22 cellular contexts compared by ENCODE assay signal in genomic region chr1:18934205-18935000, GRCh38. TPM values are rescaled to one million over a fixed set of nuclear protein-coding genes. Genes with fewer than 3 reads are reported as not detected.
A peak's percentile ranks its signal among the peaks of the same experiment; 100 is the strongest.
DNase-seq lines count a peak whose midpoint lies in the region; ATAC-seq, FAIRE-seq and TF ChIP-seq lines count a peak whose summit lies in the region.
"Had no signal": no experiment of that assay in that cellular context is flagged by ENCODE, and none has a peak within 500 bp of the region (broad histone marks: within the 10 kb centered on the region; RNA-seq: fewer than 3 reads in every experiment).

No MANE protein-coding gene starts in this region.

- no peak overlapping the region for H3K4me3 Mint-ChIP-seq in MCF 10A (ENCODE audit: unreplicated experiment)
- H3K4me3 Mint-ChIP-seq: H9 had no signal

- no peak overlapping the region for H3K27ac Mint-ChIP-seq in MCF 10A (ENCODE audit: low read depth, unreplicated experiment)
- H3K27ac Mint-ChIP-seq: neural progenitor cell had no signal

- TF ChIP-seq CTCF in HepG2 (CRISPR knock-in tag; IDR thresholded peaks at IDR 0.05), result no peak
- no peak for TF ChIP-seq CTCF in right lobe of liver (IDR thresholded peaks at IDR 0.05)
- TF ChIP-seq CTCF in RWPE1 (conservative IDR thresholded peaks at IDR 0.05; ENCODE audit: low read depth), result no peak
- TF ChIP-seq CTCF in MCF 10A (IDR thresholded peaks at IDR 0.05; ENCODE audit: unreplicated experiment), result no peak

- peaks cover 16% of the 10 kb centered on the region for H3K4me1 Mint-ChIP-seq in MCF 10A (ENCODE audit: insufficient read depth, unreplicated experiment)

- H3K79me2 ChIP-seq in HepG2 (ENCODE audit: insufficient read depth, low read length), result peaks cover 24% of the 10 kb centered on the region

- no peaks in the 10 kb centered on the region for H3K9me3 Mint-ChIP-seq in MCF 10A (ENCODE audit: unreplicated experiment)
- H3K9me3 Mint-ChIP-seq: H9, neural progenitor cell had no signal

- H4K20me1 ChIP-seq in HepG2 (ENCODE audit: insufficient read depth, low read length), result peaks cover 16% of the 10 kb centered on the region

- no peak for TF ChIP-seq POLR2A in HepG2 (IDR thresholded peaks at IDR 0.05; ENCODE audit: insufficient read depth in 1 of 2, low read depth in 2 of 2, low read length in 2 of 2)
- TF ChIP-seq POLR2A in right lobe of liver (IDR thresholded peaks at IDR 0.05), result no peak

- BruUV-seq in HepG2 (replicated peaks; lab: Mats Ljungman, UMichigan) (no TSS peak), MCF 10A (replicated peaks; lab: Mats Ljungman, UMichigan) (no TSS peak)

- no peak overlapping the region for H3K4me2 ChIP-seq in HepG2 (ENCODE audit: low read depth, low read length)
- H3K4me2 ChIP-seq: neural progenitor cell had no signal

- H3K27me3 ChIP-seq in HepG2 (ENCODE audit: control insufficient read depth in 1 of 2, insufficient read depth in 2 of 2, low read length in 2 of 2) (no peaks in the 10 kb centered on the region), right lobe of liver (no peaks in the 10 kb centered on the region)
- H3K27me3 ChIP-seq: neural progenitor cell, tibial nerve had no signal

- H3K9ac ChIP-seq in HepG2 (ENCODE audit: insufficient read depth, low read depth, low read length), result no peak overlapping the region
- H3K9ac ChIP-seq: neural progenitor cell had no signal

- intact Hi-C loops in HepG2 (cut with micrococcal nuclease; ENCODE audit: unreplicated experiment) (no loop called here), right lobe of liver (cut with DNase I) (no loop called here), MCF 10A (cut with micrococcal nuclease) (no loop called here)

- H3K9me3 ChIP-seq in HepG2 (ENCODE audit: low read length), result no peaks in the 10 kb centered on the region
- H3K9me3 ChIP-seq in right lobe of liver, result no peaks in the 10 kb centered on the region
- H3K9me3 ChIP-seq: tibial nerve had no signal

- 82% methylated on average over 14 of the region's 14 CpGs for WGBS in HepG2 (ENCODE audit: low lambda C conversion rate)
- 82% methylated on average over 13 of the region's 14 CpGs for WGBS in right lobe of liver (ENCODE audit: insufficient coverage, low coverage, low lambda C conversion rate, missing lambda C conversion rate)

- ATAC-seq in HepG2 (no peak), right lobe of liver (no peak), GM18858 (IDR thresholded peaks at IDR 0.05; ENCODE audit: unreplicated experiment) (no peak)

- CTCF ChIA-PET in HepG2 (lab: Yijun Ruan, JAX; ENCODE audit: low intra/inter-chr PET ratio, low total read pairs) (no interaction called here), RWPE1 (lab: Yijun Ruan, JAX) (interaction anchor here (0.6 kb wide), 1 partner anchor 9 kb away, joined by 3 read pairs; no protein-coding TSS in a partner anchor), MCF 10A (lab: Yijun Ruan, JAX) (no interaction called here)

- peaks cover 4% of the 10 kb centered on the region for H3K36me3 Mint-ChIP-seq in MCF 10A (ENCODE audit: insufficient read depth, unreplicated experiment)
- H3K36me3 Mint-ChIP-seq: neural progenitor cell had no signal

- in situ Hi-C loops in HepG2 (cut with HindIII; ENCODE audit: extremely low pct_ligation_motif_present, low pct_unique_long_range_greater_than_20kb), result no loop called here

- peaks cover 51% of the 10 kb centered on the region for H3K4me1 ChIP-seq in HepG2 (ENCODE audit: insufficient read depth, low read length)
- H3K4me1 ChIP-seq in right lobe of liver, result peaks cover 0 to 14% (median 0%) of the 10 kb centered on the region in 4 donors

- no peak for FAIRE-seq in HepG2 (lab: Jason Lieb, UNC)
- FAIRE-seq: HTR-8/SVneo had no signal

- H3K36me3 ChIP-seq in HepG2 (replicated peaks in 1 of 2; ENCODE audit: control insufficient read depth in 1 of 2, insufficient read depth in 2 of 2, low read length in 2 of 2), result no peaks in the 10 kb centered on the region
- no peaks in the 10 kb centered on the region for H3K36me3 ChIP-seq in right lobe of liver
- H3K36me3 ChIP-seq: neural progenitor cell, tibial nerve had no signal

- no peak overlapping the region for H3K4me3 ChIP-seq in HepG2 (replicated peaks in 1 of 3; ENCODE audit: insufficient read depth in 1 of 3, low read depth in 2 of 3, low read length in 3 of 3)
- no peak overlapping the region for H3K4me3 ChIP-seq in right lobe of liver
- H3K4me3 ChIP-seq: neural progenitor cell, skin epidermis, tibial nerve had no signal

- POLR2A ChIA-PET in HepG2 (lab: Yijun Ruan, JAX), result no interaction called here
- POLR2A ChIA-PET in RWPE1 (lab: Yijun Ruan, JAX; ENCODE audit: low non-redundant PET), result no interaction called here
- POLR2A ChIA-PET in MCF 10A (lab: Yijun Ruan, JAX), result no interaction called here

- TF ChIP-seq EP300 in HepG2 (IDR thresholded peaks at IDR 0.05; ENCODE audit: low read depth in 2 of 2, low read length in 2 of 2) (no peak), HepG2 (CRISPR knock-in tag; IDR thresholded peaks at IDR 0.05; ENCODE audit: borderline replicate concordance) (no peak)

- no peak overlapping the region for H3K27ac ChIP-seq in HepG2 (ENCODE audit: extremely low read length, insufficient read depth, low read length)
- H3K27ac ChIP-seq in right lobe of liver, result no peak overlapping the region
- peak overlapping the region; percentile 95 for H3K27ac ChIP-seq in RWPE1
- H3K27ac ChIP-seq: epithelial cell of prostate, neural progenitor cell, skin epidermis, tibial nerve had no signal

- H2AFZ ChIP-seq in HepG2 (ENCODE audit: low read length), result no peak overlapping the region
- H2AFZ ChIP-seq: neural progenitor cell had no signal

- no peaks in the 10 kb centered on the region for H3K27me3 Mint-ChIP-seq in MCF 10A (ENCODE audit: insufficient read depth, unreplicated experiment)

- DNase-seq in HepG2 (ENCODE audit: low spot score) (no peak), right lobe of liver (no peak), NCI-H187 treated with DMSO at 0.1 percent for 48 hours (lab: John Stamatoyannopoulos, UW) (peak; percentile 64), RWPE1 (ENCODE audit: low spot score) (no peak), SHP77 (lab: John Stamatoyannopoulos, UW) (no peak), MCF 10A (ENCODE audit: unreplicated experiment) (no peak)
- DNase-seq: activated CD4-positive, alpha-beta T cell treated with anti-CD3 and anti-CD28 coated beads, Interleukin-2, amount 50 U/mL, for 1 hour; activated CD8-positive, alpha-beta memory T cell treated with anti-CD3 and anti-CD28 coated beads, Interleukin-2, amount 50 U/mL, for 48 hours; anterior cingulate cortex; caudate nucleus; H9; NCI-H1105; NCI-H226; RPMI8226; stimulated activated CD4-positive, alpha-beta T cell treated with anti-CD3 and anti-CD28 coated beads, Interleukin-2, amount 100 ng/mL, for 24 hours; stimulated activated naive CD4-positive, alpha-beta T cell treated with Interleukin-2 at 50 U/mL for 16 hours had no signal

- no peak for TF ChIP-seq RAD21 in HepG2 (CRISPR knock-in tag; IDR thresholded peaks at IDR 0.05)

RNA-seq across cellular contexts. Expression of gene IFFO2, which starts 22.1 kb away (rescaled TPM):
- 16.3 and 16.7 TPM in 2 replicates for total RNA-seq in HepG2 (2016; rRNA removed; fragmentation: Illumina TruSeq; extraction: Trizol)
- 1.4 and 1.9 TPM in 2 replicates for total RNA-seq in HepG2 (2016; cell fraction: cytosol; rRNA removed; fragmentation: Illumina TruSeq; extraction: Trizol; ENCODE audit: low read depth)
- 12.2 and 17.7 TPM in 2 replicates for total RNA-seq in HepG2 (2016; cell fraction: insoluble cytoplasmic fraction; rRNA removed; fragmentation: Illumina TruSeq; extraction: Trizol)
- total RNA-seq in HepG2 (2016; cell fraction: membrane; rRNA removed; fragmentation: Illumina TruSeq; extraction: Trizol), result 3.8 and 4.9 TPM in 2 replicates
- 10.0 and 11.1 TPM in 2 replicates for total RNA-seq in HepG2 (2016; cell fraction: nucleus; rRNA removed; fragmentation: Illumina TruSeq; extraction: Trizol)
- 6.9 and 7.3 TPM in 2 replicates for polyA plus RNA-seq in HepG2 (2011; rRNA removed)
- polyA plus RNA-seq in HepG2 (2011; cell fraction: cytosol; rRNA removed), result 8.4 and 12.3 TPM in 2 replicates
- polyA plus RNA-seq in HepG2 (2011; cell fraction: nucleus; rRNA removed), result 21.1 and 21.8 TPM in 2 replicates
- 5.7 and 8.6 TPM in 2 replicates for polyA plus RNA-seq in HepG2 (2012)
- 0.47 and 1.00 TPM in 2 replicates for polyA plus RNA-seq in HepG2 (2016; cell fraction: cytosol; fragmentation: Illumina TruSeq; extraction: Trizol; ENCODE audit: low read depth)
- polyA plus RNA-seq in HepG2 (2016; cell fraction: insoluble cytoplasmic fraction; fragmentation: Illumina TruSeq; extraction: Trizol; ENCODE audit: low read depth), result 9.4 and 11.8 TPM in 2 replicates
- 1.5 and 1.6 TPM in 2 replicates for polyA plus RNA-seq in HepG2 (2016; cell fraction: membrane; fragmentation: Illumina TruSeq; extraction: Trizol; ENCODE audit: low read depth)
- polyA plus RNA-seq in HepG2 (2016; cell fraction: nucleus; fragmentation: Illumina TruSeq; extraction: Trizol; ENCODE audit: insufficient read depth, low read depth), result 13.9 and 14.1 TPM in 2 replicates
- polyA minus RNA-seq in HepG2 (2011; rRNA and poly(A)+ RNA removed; ENCODE audit: low replicate concordance), result 2.4 and 21.3 TPM in 2 replicates
- 10.2 and 10.5 TPM in 2 replicates for polyA minus RNA-seq in HepG2 (2011; cell fraction: cytosol; rRNA and poly(A)+ RNA removed)
- 4.0 and 6.3 TPM in 2 replicates for polyA minus RNA-seq in HepG2 (2011; cell fraction: nucleus; rRNA and poly(A)+ RNA removed)
- 10 to 100 TPM in 2 of 6 experiments, 1 to 10 TPM in 4; 2.9 to 12.7 (median 7.2) TPM for total RNA-seq in right lobe of liver
- total RNA-seq in MCF 10A (2022), result 10.8 and 21.0 TPM in 2 replicates

RNA-seq across cellular contexts. Expression of gene ALDH4A1, which starts 32.0 kb away (rescaled TPM):
- total RNA-seq in HepG2 (2016; rRNA removed; fragmentation: Illumina TruSeq; extraction: Trizol) (58.5 and 76.4 TPM in 2 replicates), right lobe of liver (100 to 1,000 TPM; 218 to 364 (median 265) TPM), MCF 10A (2022) (5.7 and 6.3 TPM in 2 replicates)
- total RNA-seq in HepG2 (2016; cell fraction: cytosol; rRNA removed; fragmentation: Illumina TruSeq; extraction: Trizol; ENCODE audit: low read depth), result 7.2 and 7.7 TPM in 2 replicates
- total RNA-seq in HepG2 (2016; cell fraction: insoluble cytoplasmic fraction; rRNA removed; fragmentation: Illumina TruSeq; extraction: Trizol), result 53.0 and 79.3 TPM in 2 replicates
- total RNA-seq in HepG2 (2016; cell fraction: membrane; rRNA removed; fragmentation: Illumina TruSeq; extraction: Trizol), result 22.0 and 22.8 TPM in 2 replicates
- total RNA-seq in HepG2 (2016; cell fraction: nucleus; rRNA removed; fragmentation: Illumina TruSeq; extraction: Trizol), result 52.1 and 60.8 TPM in 2 replicates
- polyA plus RNA-seq in HepG2 (2011; rRNA removed), result 229 and 240 TPM in 2 replicates
- 210 and 362 TPM in 2 replicates for polyA plus RNA-seq in HepG2 (2011; cell fraction: cytosol; rRNA removed)
- polyA plus RNA-seq in HepG2 (2011; cell fraction: nucleus; rRNA removed), result 328 and 432 TPM in 2 replicates
- polyA plus RNA-seq in HepG2 (2012), result 87.2 and 88.3 TPM in 2 replicates
- 7.1 and 8.1 TPM in 2 replicates for polyA plus RNA-seq in HepG2 (2016; cell fraction: cytosol; fragmentation: Illumina TruSeq; extraction: Trizol; ENCODE audit: low read depth)
- 53.0 and 59.0 TPM in 2 replicates for polyA plus RNA-seq in HepG2 (2016; cell fraction: insoluble cytoplasmic fraction; fragmentation: Illumina TruSeq; extraction: Trizol; ENCODE audit: low read depth)
- 16.0 and 17.1 TPM in 2 replicates for polyA plus RNA-seq in HepG2 (2016; cell fraction: membrane; fragmentation: Illumina TruSeq; extraction: Trizol; ENCODE audit: low read depth)
- 91.4 and 94.6 TPM in 2 replicates for polyA plus RNA-seq in HepG2 (2016; cell fraction: nucleus; fragmentation: Illumina TruSeq; extraction: Trizol; ENCODE audit: insufficient read depth, low read depth)
- 12.3 and 373 TPM in 2 replicates for polyA minus RNA-seq in HepG2 (2011; rRNA and poly(A)+ RNA removed; ENCODE audit: low replicate concordance)
- 140 and 148 TPM in 2 replicates for polyA minus RNA-seq in HepG2 (2011; cell fraction: cytosol; rRNA and poly(A)+ RNA removed)
- polyA minus RNA-seq in HepG2 (2011; cell fraction: nucleus; rRNA and poly(A)+ RNA removed), result 129 and 138 TPM in 2 replicates
